Comparison of ENCODE assay signal across 5 cellular contexts in the genomic region with DNA sequence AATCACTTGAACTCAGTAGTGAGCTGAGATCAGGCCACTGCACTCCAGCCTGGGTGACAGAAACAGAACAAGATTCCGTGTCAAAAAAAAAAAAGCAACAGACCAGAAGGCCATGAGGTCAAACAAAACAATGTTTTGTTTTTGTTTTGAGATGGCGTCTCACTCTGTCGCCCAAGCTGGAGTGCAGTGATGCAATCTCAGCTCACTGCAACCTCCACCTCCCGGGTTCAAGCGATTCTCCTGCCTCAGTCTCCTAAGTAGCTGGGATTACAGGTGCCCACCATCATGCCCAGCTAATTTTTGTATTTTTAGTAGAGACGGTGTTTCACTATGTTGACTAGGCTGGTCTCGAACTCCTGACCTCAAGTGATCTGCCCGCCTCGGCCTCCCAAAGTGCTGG. TPM values are rescaled to one million over a fixed set of nuclear protein-coding genes. Genes with fewer than 3 reads are reported as not detected.
DNase-seq lines count a peak whose midpoint lies in the region; ATAC-seq and TF ChIP-seq lines count a peak whose summit lies in the region.
"Not testable (repeated sequence)": the region's sequence is repeated elsewhere in the genome, so short reads cannot be mapped to it uniquely, and the experiment has no call there.

No MANE protein-coding gene starts in this region.

- H3K9me3 ChIP-seq in Caco-2, result not testable (repeated sequence)

- POLR2A ChIA-PET in Caco-2 (lab: Charles Lee) (interaction anchor here (0.6 to 0.7 kb wide), 2 partner anchors 50 to 1162 kb away, joined by 3 to 4 read pairs; a partner anchor contains a TSS), WTC11 (lab: Charles Lee) (interaction anchor here (0.8 to 1.6 kb wide), 2 partner anchors 31 to 39 kb away, joined by 3 to 5 read pairs; a partner anchor contains a TSS)

- not testable (repeated sequence) for BruUV-seq in Caco-2 (replicated peaks; lab: Mats Ljungman, UMichigan)

- peaks cover 33% of the 10 kb centered on the region for H3K36me3 Mint-ChIP-seq in Caco-2 (ENCODE audit: insufficient read depth, unreplicated experiment)
- H3K36me3 Mint-ChIP-seq in WTC11; chondrocyte (ENCODE audit: low read depth); memory B cell: not testable (repeated sequence)

- H3K9me3 Mint-ChIP-seq in Caco-2 (ENCODE audit: unreplicated experiment); WTC11; chondrocyte (ENCODE audit: low read depth); memory B cell: not testable (repeated sequence)

- not testable (repeated sequence) for H3K27ac Mint-ChIP-seq in Caco-2 (ENCODE audit: unreplicated experiment); WTC11; chondrocyte (ENCODE audit: unreplicated experiment); memory B cell

- not testable (repeated sequence) for H3K27me3 ChIP-seq in Caco-2 (replicated peaks; ENCODE audit: control insufficient read depth, insufficient read depth, low read length)

- peaks cover 24% of the 10 kb centered on the region for H3K4me1 ChIP-seq in Caco-2

- not testable (repeated sequence) for H3K36me3 ChIP-seq in Caco-2 (ENCODE audit: control insufficient read depth, insufficient read depth, low read length)

- TF ChIP-seq CTCF in Caco-2 (IDR thresholded peaks at IDR 0.05; ENCODE audit: insufficient read depth in 1 of 2, low read depth in 1 of 2, low read length in 1 of 2, severe bottlenecking in 1 of 2, unreplicated experiment in 1 of 2); WTC11 (IDR thresholded peaks at IDR 0.05); chondrocyte (IDR thresholded peaks at IDR 0.05): not testable (repeated sequence)

- not testable (repeated sequence) for ATAC-seq in WTC11; memory B cell (ENCODE audit: low read depth)

- intact Hi-C loops in Caco-2 (cut with micrococcal nuclease; ENCODE audit: unreplicated experiment), result not testable (repeated sequence)

- CTCF ChIA-PET in Caco-2 (lab: Charles Lee), result interaction anchor here (0.6 kb wide), 1 partner anchor 8 kb away, joined by 3 read pairs; no protein-coding TSS in a partner anchor
- CTCF ChIA-PET in WTC11 (lab: Charles Lee), result interaction anchor here (0.7 to 1.3 kb wide), 2 partner anchors 79 to 144 kb away, joined by 3 to 5 read pairs; a partner anchor contains a TSS

- not testable (repeated sequence) for H3K27me3 Mint-ChIP-seq in Caco-2 (ENCODE audit: insufficient read depth, unreplicated experiment); WTC11 (ENCODE audit: low read depth); chondrocyte (ENCODE audit: low read depth); memory B cell

- H3K4me3 ChIP-seq in Caco-2 (ENCODE audit: low read depth, low read length), result not testable (repeated sequence)

- peak overlapping the region; percentile 89 for H3K4me3 Mint-ChIP-seq in Caco-2 (ENCODE audit: unreplicated experiment)
- H3K4me3 Mint-ChIP-seq in WTC11, result 0 out of 2 replicates have a peak overlapping the region, but pooled peaks have one; percentile 89
- H3K4me3 Mint-ChIP-seq in chondrocyte (ENCODE audit: unreplicated experiment), result not testable (repeated sequence)
- H3K4me3 Mint-ChIP-seq in memory B cell, result peak overlapping the region; percentile 37

- DNase-seq in Caco-2; WTC11 (ENCODE audit: low spot score); memory B cell (ENCODE audit: low spot score in 2 of 2): not testable (repeated sequence)
- peak; percentile 1 for DNase-seq in chondrocyte (ENCODE audit: low spot score)
- DNase-seq in renal cortical epithelial cell (ENCODE audit: low read depth), result peak; percentile 15

- H3K4me1 Mint-ChIP-seq in Caco-2 (ENCODE audit: low read depth, unreplicated experiment); memory B cell: not testable (repeated sequence)
- H3K4me1 Mint-ChIP-seq in WTC11, result peaks cover 23% of the 10 kb centered on the region
- H3K4me1 Mint-ChIP-seq in chondrocyte (ENCODE audit: low read depth), result peaks cover 11% of the 10 kb centered on the region

RNA-seq across cellular contexts. Expression of a gene that starts 2.0 kb away (rescaled TPM):
- 101 and 109 TPM in 2 replicates for total RNA-seq in Caco-2 (2022)
- total RNA-seq in WTC11 (2021), result 49.2 to 64.3 TPM (median 52.4 TPM) in 3 replicates
- 0.52 to 1.7 TPM (median 1.4 TPM) in 3 replicates for total RNA-seq in chondrocyte
- 5.1 and 19.4 TPM in 2 replicates for total RNA-seq in renal cortical epithelial cell

RNA-seq across cellular contexts. Expression of a gene that starts 26.4 kb away (rescaled TPM):
- total RNA-seq in Caco-2 (2022) (178 and 190 TPM in 2 replicates), WTC11 (2021) (198 to 249 TPM (median 199 TPM) in 3 replicates), chondrocyte (59.8 to 87.1 TPM (median 65.1 TPM) in 3 replicates), renal cortical epithelial cell (148 and 159 TPM in 2 replicates)

RNA-seq across cellular contexts. Expression of a gene that starts 36.2 kb away (rescaled TPM):
- total RNA-seq in Caco-2 (2022), result 50.2 and 60.4 TPM in 2 replicates
- 66.4 to 77.2 TPM (median 73.4 TPM) in 3 replicates for total RNA-seq in WTC11 (2021)
- total RNA-seq in chondrocyte, result 15.8 to 27.8 TPM (median 19.5 TPM) in 3 replicates
- total RNA-seq in renal cortical epithelial cell, result 119 and 710 TPM in 2 replicates

RNA-seq across cellular contexts. Expression of a gene that starts 38.5 kb away (rescaled TPM):
- total RNA-seq in Caco-2 (2022), result 3,009 and 3,051 TPM in 2 replicates
- 4,004 to 4,366 TPM (median 4,314 TPM) in 3 replicates for total RNA-seq in WTC11 (2021)
- total RNA-seq in chondrocyte, result 2,552 to 3,030 TPM (median 2,631 TPM) in 3 replicates
- total RNA-seq in renal cortical epithelial cell, result 1,963 and 2,452 TPM in 2 replicates

RNA-seq across cellular contexts. Expression of a gene that starts 40.1 kb away (rescaled TPM):
- total RNA-seq in Caco-2 (2022) (3.5 and 4.4 TPM in 2 replicates), WTC11 (2021) (11.3 to 13.6 TPM (median 13.1 TPM) in 3 replicates), chondrocyte (5.0 to 11.2 TPM (median 8.0 TPM) in 3 replicates), renal cortical epithelial cell (3.6 and 3.7 TPM in 2 replicates)
